22 cellular contexts compared by ENCODE assay signal in the genomic region with DNA sequence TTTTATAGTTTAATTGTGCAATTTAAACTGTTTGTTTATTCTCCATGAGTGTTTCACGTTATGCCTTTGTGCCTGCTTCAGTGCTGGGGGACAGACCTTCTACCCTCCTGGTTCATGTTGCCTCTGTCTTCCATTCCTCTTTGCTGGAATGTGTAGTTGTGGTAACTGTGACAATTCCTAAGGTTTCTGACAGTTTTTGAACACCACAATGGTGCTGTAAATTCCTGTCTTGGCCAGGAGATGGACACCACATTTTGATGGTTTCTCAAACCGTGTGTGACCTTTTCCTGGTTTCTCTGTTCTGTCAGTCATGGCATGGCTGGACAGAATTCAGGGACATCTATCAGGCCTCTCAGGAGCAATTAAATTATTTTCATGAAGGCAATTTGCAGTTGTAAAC.
"Had no signal": no experiment of that assay in that cellular context is flagged by ENCODE, and none has a peak within 500 bp of the region (broad histone marks: within the 10 kb centered on the region; RNA-seq: fewer than 3 reads in every experiment).

No MANE protein-coding gene starts in this region.

- H3K27ac Mint-ChIP-seq: effector memory CD8-positive, alpha-beta T cell; stimulated activated memory B cell treated with anti-CD40 and anti-IgM and Interleukin-4, amounts not matched to agents 10 μg/mL and 1 μg/mL and 100 μg/mL, for 72 hours; stimulated activated naive CD8-positive, alpha-beta T cell treated with anti-CD3 and anti-CD28 coated beads, Interleukin-15, amount 100 ng/mL, for 72 hours had no signal

- H3K4me1 ChIP-seq: esophagus squamous epithelium, psoas muscle, right lobe of liver, spleen, upper lobe of right lung, vagina had no signal

- H3K9me3 Mint-ChIP-seq: effector memory CD8-positive, alpha-beta T cell; stimulated activated memory B cell treated with anti-CD40 and anti-IgM and Interleukin-4, amounts not matched to agents 10 μg/mL and 1 μg/mL and 100 μg/mL, for 72 hours; stimulated activated naive CD8-positive, alpha-beta T cell treated with anti-CD3 and anti-CD28 coated beads, Interleukin-15, amount 100 ng/mL, for 72 hours had no signal

- DNase-seq: effector memory CD8-positive, alpha-beta T cell; esophagus squamous epithelium; foreskin melanocyte; head of caudate nucleus; mesendoderm; naive thymus-derived CD8-positive, alpha-beta T cell; psoas muscle; retina; right lobe of liver; spleen; stimulated activated CD4-positive, alpha-beta T cell treated with anti-CD3 and anti-CD28 coated beads, Interleukin-15, amount 100 ng/mL, for 24 hours; stimulated activated CD4-positive, alpha-beta T cell treated with anti-CD3 and anti-CD28 coated beads, Interleukin-1b, Interleukin-23, amount 100 ng/mL, for 48 hours; stimulated activated CD4-positive, alpha-beta T cell treated with anti-CD3 and anti-CD28 coated beads, Interleukin-4, amount 100 ng/mL, for 24 hours; stimulated activated naive CD8-positive, alpha-beta T cell treated with anti-CD3 and anti-CD28 coated beads, Interleukin-15, amount 100 ng/mL, for 72 hours; testis; upper lobe of right lung had no signal

- H3K4me1 Mint-ChIP-seq: naive thymus-derived CD8-positive, alpha-beta T cell; stimulated activated memory B cell treated with anti-CD40 and anti-IgM and Interleukin-4, amounts not matched to agents 10 μg/mL and 1 μg/mL and 100 μg/mL, for 72 hours; stimulated activated naive CD8-positive, alpha-beta T cell treated with anti-CD3 and anti-CD28 coated beads, Interleukin-15, amount 100 ng/mL, for 72 hours had no signal

- H3K27ac ChIP-seq: epithelial cell of prostate, esophagus squamous epithelium, hepatocyte, neutrophil, psoas muscle, right lobe of liver, spleen, tibial nerve, upper lobe of right lung, vagina had no signal

- ATAC-seq: effector memory CD8-positive, alpha-beta T cell; naive thymus-derived CD8-positive, alpha-beta T cell; psoas muscle; right lobe of liver; stimulated activated memory B cell treated with anti-CD40 and anti-IgM and Interleukin-4, amounts not matched to agents 10 μg/mL and 1 μg/mL and 100 μg/mL, for 72 hours; stimulated activated naive CD8-positive, alpha-beta T cell treated with anti-CD3 and anti-CD28 coated beads, Interleukin-15, amount 100 ng/mL, for 72 hours; upper lobe of right lung had no signal

- H3K4me2 ChIP-seq: hepatocyte had no signal

- H3K27me3 ChIP-seq: esophagus squamous epithelium, hepatocyte, neutrophil, right lobe of liver, spleen, testis, tibial nerve, upper lobe of right lung, vagina had no signal

- H2AFZ ChIP-seq: hepatocyte had no signal

- H3K9me3 ChIP-seq: esophagus squamous epithelium, neutrophil, psoas muscle, spleen, testis, tibial nerve, upper lobe of right lung, vagina had no signal

- H3K79me2 ChIP-seq: hepatocyte had no signal

- H3K4me3 ChIP-seq: esophagus squamous epithelium, hepatocyte, psoas muscle, right lobe of liver, spleen, testis, tibial nerve, upper lobe of right lung, vagina had no signal

- H3K36me3 Mint-ChIP-seq: naive thymus-derived CD8-positive, alpha-beta T cell; stimulated activated memory B cell treated with anti-CD40 and anti-IgM and Interleukin-4, amounts not matched to agents 10 μg/mL and 1 μg/mL and 100 μg/mL, for 72 hours had no signal

- H3K27me3 Mint-ChIP-seq: effector memory CD8-positive, alpha-beta T cell; stimulated activated memory B cell treated with anti-CD40 and anti-IgM and Interleukin-4, amounts not matched to agents 10 μg/mL and 1 μg/mL and 100 μg/mL, for 72 hours; stimulated activated naive CD8-positive, alpha-beta T cell treated with anti-CD3 and anti-CD28 coated beads, Interleukin-15, amount 100 ng/mL, for 72 hours had no signal

- H3K4me3 Mint-ChIP-seq: effector memory CD8-positive, alpha-beta T cell; naive thymus-derived CD8-positive, alpha-beta T cell; stimulated activated memory B cell treated with anti-CD40 and anti-IgM and Interleukin-4, amounts not matched to agents 10 μg/mL and 1 μg/mL and 100 μg/mL, for 72 hours; stimulated activated naive CD8-positive, alpha-beta T cell treated with anti-CD3 and anti-CD28 coated beads, Interleukin-15, amount 100 ng/mL, for 72 hours had no signal

- H3K36me3 ChIP-seq: esophagus squamous epithelium, neutrophil, right lobe of liver, spleen, tibial nerve, upper lobe of right lung, vagina had no signal
